In genomic region chrX:151396042-151396826, GRCh38 we compare ENCODE assay signal across 8 cellular contexts. TPM values are rescaled to one million over a fixed set of nuclear protein-coding genes. Genes with fewer than 3 reads are reported as not detected.
DNase-seq lines count a peak whose midpoint lies in the region; ATAC-seq and TF ChIP-seq lines count a peak whose summit lies in the region.

No MANE protein-coding gene starts in this region.

- H3K36me3 ChIP-seq in SK-N-SH (replicated peaks in 1 of 2; ENCODE audit: control insufficient read depth in 1 of 2, insufficient read depth in 2 of 2, low read length in 1 of 2) = no peaks in the 10 kb centered on the region
- H3K36me3 ChIP-seq in esophagus (ENCODE audit: control insufficient read depth in 2 of 2, insufficient read depth in 2 of 2, low read length in 1 of 2) = no peaks in the 10 kb centered on the region
- no peaks in the 10 kb centered on the region for H3K36me3 ChIP-seq in tibial nerve

- H3K4me2 ChIP-seq in SK-N-SH = peak overlapping the region; percentile 53; the same call in 1 of the 2 replicates

- TF ChIP-seq CTCF in SK-N-SH (IDR thresholded peaks at IDR 0.05) (no peak), tibial nerve (IDR thresholded peaks at IDR 0.05) (no peak)

- POLR2A ChIA-PET in SK-N-SH (lab: Yijun Ruan, JAX) = no interaction called here

- no peak for TF ChIP-seq EP300 in SK-N-SH (IDR thresholded peaks at IDR 0.05; ENCODE audit: borderline replicate concordance in 1 of 2, low read depth in 1 of 2, low read length in 1 of 2)
- TF ChIP-seq EP300 in tibial nerve (IDR thresholded peaks at IDR 0.05) = no peak

- H3K27me3 ChIP-seq in SK-N-SH (ENCODE audit: insufficient read depth) (no peaks in the 10 kb centered on the region; the same call in 1 of the 2 replicates), esophagus (ENCODE audit: control insufficient read depth in 1 of 2, insufficient read depth in 2 of 2, low read length in 2 of 2) (no peaks in the 10 kb centered on the region), tibial nerve (no peaks in the 10 kb centered on the region)

- H3K9me3 ChIP-seq in SK-N-SH = no peaks in the 10 kb centered on the region
- peaks cover 0 to 6% of the 10 kb centered on the region in 2 donors for H3K9me3 ChIP-seq in esophagus (ENCODE audit: control insufficient read depth in 2 of 2, insufficient read depth in 1 of 2, low read depth in 1 of 2, low read length in 1 of 2)
- H3K9me3 ChIP-seq in tibial nerve = no peaks in the 10 kb centered on the region

- DNase-seq in SK-N-SH = peak; percentile 15
- DNase-seq in NCI-H2227 (lab: John Stamatoyannopoulos, UW; ENCODE audit: unreplicated experiment) = peak; percentile 41
- DNase-seq in activated CD8-positive, alpha-beta memory T cell treated with anti-CD3 and anti-CD28 coated beads, Interleukin-2, amount 50 U/mL, for 24 hours (ENCODE audit: extremely low read depth) = peak; percentile 2
- no peak for DNase-seq in naive B cell
- peak in 1 of 2 donors; percentile 4 for DNase-seq in tibial nerve (ENCODE audit: low spot score in 2 of 2)

- H3K27ac Mint-ChIP-seq in naive B cell = peak overlapping the region; percentile 94 to 99 (median 98)

- H3K4me3 ChIP-seq in SK-N-SH (ENCODE audit: low read depth in 2 of 2, low read length in 1 of 2) = peak overlapping the region; percentile 67 to 73; a peak in 3 of 4 replicates
- peak overlapping the region; percentile 57 to 78 for H3K4me3 ChIP-seq in esophagus (ENCODE audit: low read depth in 1 of 2, low read length in 2 of 2)
- peak overlapping the region; percentile 39 to 78 (median 55) for H3K4me3 ChIP-seq in tibial nerve

- CTCF ChIA-PET in SK-N-SH (lab: Yijun Ruan, JAX) = no interaction called here

- peaks cover 42% of the 10 kb centered on the region for H3K79me2 ChIP-seq in SK-N-SH (ENCODE audit: insufficient read depth)

- no peaks in the 10 kb centered on the region for H3F3A ChIP-seq in SK-N-SH (replicated peaks; ENCODE audit: insufficient read depth)

- H2AFZ ChIP-seq in SK-N-SH (ENCODE audit: low read depth) = peak overlapping the region; percentile 97

- H3K36me3 Mint-ChIP-seq in naive B cell = no peaks in the 10 kb centered on the region

- H3K27ac ChIP-seq in SK-N-SH (ENCODE audit: low read depth in 2 of 2, low read length in 1 of 2) (peak overlapping the region; percentile 70 to 77), esophagus (ENCODE audit: low read depth in 2 of 2, low read length in 1 of 2) (peak overlapping the region; percentile 88 to 95), tibial nerve (peak overlapping the region; percentile 52 to 95 (median 93))

- no peaks in the 10 kb centered on the region for H3K9me2 ChIP-seq in SK-N-SH

- H3K27me3 Mint-ChIP-seq in naive B cell = no peaks in the 10 kb centered on the region

- H3K4me3 Mint-ChIP-seq in naive B cell = peak overlapping the region; percentile 64 to 93 (median 90)

- H3K4me1 Mint-ChIP-seq in naive B cell = peaks cover 8 to 37% (median 32%) of the 10 kb centered on the region in 3 donors

- TF ChIP-seq RAD21 in SK-N-SH (IDR thresholded peaks at IDR 0.05; ENCODE audit: low read length) = no peak

- peak overlapping the region; percentile 86; the same call in 1 of the 2 replicates for H3K9ac ChIP-seq in SK-N-SH

- 52% methylated on average over 19 of the region's 20 CpGs for WGBS in SK-N-SH (ENCODE audit: low lambda C conversion rate)
- WGBS in esophagus, 2 donors = 11 to 44% methylated on average over 20 of the region's 20 CpGs
- 8 to 64% methylated on average over 19 to 20 of the region's 20 CpGs for WGBS in tibial nerve, 2 donors

- H3K9me3 Mint-ChIP-seq in naive B cell = peaks cover 0 to 5% (median 0%) of the 10 kb centered on the region in 7 donors

- no peak for ATAC-seq in SK-N-SH treated with all-trans-retinoic acid at 6 μM for 48 hours
- ATAC-seq in HG02885 (IDR thresholded peaks at IDR 0.05; ENCODE audit: poor library complexity, unreplicated experiment) = peak; percentile 27
- ATAC-seq in naive B cell (ENCODE audit: low read depth in 2 of 2) = peak; percentile 44 to 47

- TF ChIP-seq POLR2A in tibial nerve (IDR thresholded peaks at IDR 0.05) = no peak

- H4K20me1 ChIP-seq in SK-N-SH (ENCODE audit: insufficient read depth) = peaks cover 10% of the 10 kb centered on the region; the same call in 1 of the 2 replicates

- peaks cover 3 to 6% of the 10 kb centered on the region in 2 experiments; a peak in 3 of 4 replicates for H3K4me1 ChIP-seq in SK-N-SH (ENCODE audit: control insufficient read depth in 1 of 2, insufficient read depth in 2 of 2, low read depth in 1 of 2, low read length in 1 of 2)
- no peaks in the 10 kb centered on the region for H3K4me1 ChIP-seq in esophagus (ENCODE audit: control insufficient read depth in 2 of 2, insufficient read depth in 2 of 2, low read length in 1 of 2)
- peaks cover 0 to 29% (median 4%) of the 10 kb centered on the region in 4 donors for H3K4me1 ChIP-seq in tibial nerve

TF ChIP-seq in SK-N-SH, 30 proteins besides CTCF, POLR2A, EP300 and RAD21:
- TF ChIP-seq USF2 (IDR thresholded peaks at IDR 0.05; ENCODE audit: borderline replicate concordance, low read depth, low read length) (no peak), IRF3 (IDR thresholded peaks at IDR 0.05; ENCODE audit: low read depth, low read length) (no peak)

TF ChIP-seq in SK-N-SH treated with all-trans-retinoic acid at 6 μM for 48 hours, 23 proteins besides CTCF, POLR2A, EP300 and RAD21:
- TF ChIP-seq GLIS3 (CRISPR knock-in tag; IDR thresholded peaks at IDR 0.05) (no peak), ZNF70 (CRISPR knock-in tag; IDR thresholded peaks at IDR 0.05) (no peak), ISL1 (CRISPR knock-in tag; IDR thresholded peaks at IDR 0.05) (no peak), ESRRG (CRISPR knock-in tag; IDR thresholded peaks at IDR 0.05) (no peak), POU6F1 (CRISPR knock-in tag; IDR thresholded peaks at IDR 0.05; ENCODE audit: borderline replicate concordance, low read depth) (no peak), ZC3H10 (CRISPR knock-in tag; IDR thresholded peaks at IDR 0.05) (no peak), ARNTL (CRISPR knock-in tag; IDR thresholded peaks at IDR 0.05; ENCODE audit: borderline replicate concordance, low read depth) (no peak), SNAI2 (CRISPR knock-in tag; IDR thresholded peaks at IDR 0.05) (no peak), TCF4 (CRISPR knock-in tag; IDR thresholded peaks at IDR 0.05; ENCODE audit: borderline replicate concordance) (no peak), ZFP30 (CRISPR knock-in tag; IDR thresholded peaks at IDR 0.05) (no peak), PATZ1 (CRISPR knock-in tag; IDR thresholded peaks at IDR 0.05; ENCODE audit: borderline replicate concordance) (no peak), CSDC2 (CRISPR knock-in tag; IDR thresholded peaks at IDR 0.05) (no peak), RARB (CRISPR knock-in tag; IDR thresholded peaks at IDR 0.05) (no peak), ZNF565 (CRISPR knock-in tag; conservative IDR thresholded peaks at IDR 0.05; ENCODE audit: low read depth) (no peak)

RNA-seq across cellular contexts. Expression of gene VMA21, which starts 0.8 kb away (rescaled TPM):
- polyA plus RNA-seq in SK-N-SH (2012; rRNA removed) = 17.0 and 19.1 TPM in 2 replicates
- 26.1 and 31.5 TPM in 2 replicates for polyA plus RNA-seq in SK-N-SH (2012; cell fraction: cytosol; rRNA removed)
- 5.7 and 10.3 TPM in 2 replicates for polyA plus RNA-seq in SK-N-SH (2012; cell fraction: nucleus; rRNA removed)
- 1 to 10 TPM; 4.2 to 7.1 TPM for polyA plus RNA-seq in esophagus
- polyA plus RNA-seq in naive B cell (ENCODE audit: low read depth in 6 of 6) = 10 to 100 TPM; 26.7 to 51.1 (median 32.8) TPM
- total RNA-seq in tibial nerve = 10 to 100 TPM; 26.6 to 40.2 (median 30.1) TPM
